In genomic region chr2:220781622-220782241, GRCh38 we compare ENCODE assay signal across 25 cellular contexts.
A peak's percentile ranks its signal among the peaks of the same experiment; 100 is the strongest.
DNase-seq lines count a peak whose midpoint lies in the region; ATAC-seq, FAIRE-seq and TF ChIP-seq lines count a peak whose summit lies in the region.
"Had no signal": no experiment of that assay in that cellular context is flagged by ENCODE, and none has a peak within 500 bp of the region (broad histone marks: within the 10 kb centered on the region; RNA-seq: fewer than 3 reads in every experiment).

No MANE protein-coding gene starts in this region.

- H2BK12ac ChIP-seq in mesenchymal stem cell (ENCODE audit: low read length in 2 of 2), result no peak overlapping the region

- no peak overlapping the region for H2BK5ac ChIP-seq in mesenchymal stem cell (ENCODE audit: low read depth, low read length, poor library complexity, severe bottlenecking)

- intact Hi-C loops in HepG2 (cut with micrococcal nuclease; ENCODE audit: unreplicated experiment) (no loop called here), right lobe of liver (cut with DNase I) (no loop called here)

- no peak overlapping the region for H3K14ac ChIP-seq in mesenchymal stem cell (ENCODE audit: low read length in 2 of 2)

- H3K9me3 Mint-ChIP-seq in stimulated activated naive CD8-positive, alpha-beta T cell treated with anti-CD3 and anti-CD28 coated beads, Interleukin-15, amount 100 ng/mL, for 72 hours, result peaks cover 5 to 29% of the 10 kb centered on the region in 2 donors

- CTCF ChIA-PET in HepG2 (lab: Yijun Ruan, JAX; ENCODE audit: low intra/inter-chr PET ratio, low total read pairs), result no interaction called here

- H2AFZ ChIP-seq in HepG2 (ENCODE audit: low read length) (no peak overlapping the region), fibroblast of lung (ENCODE audit: low read length) (peak overlapping the region; percentile 13), mesenchymal stem cell (ENCODE audit: low read depth, low read length) (no peak overlapping the region)
- H2AFZ ChIP-seq: GM23248 had no signal

- H3K36me3 ChIP-seq in HepG2 (replicated peaks in 1 of 2; ENCODE audit: control insufficient read depth in 1 of 2, insufficient read depth in 2 of 2, low read length in 2 of 2) (no peaks in the 10 kb centered on the region), right lobe of liver (no peaks in the 10 kb centered on the region), fibroblast of lung (ENCODE audit: control insufficient read depth, insufficient read depth, low read length) (no peaks in the 10 kb centered on the region), mesenchymal stem cell (ENCODE audit: control insufficient read depth in 1 of 2, insufficient read depth in 2 of 2, low read depth in 1 of 2, low read length in 2 of 2) (no peaks in the 10 kb centered on the region)
- H3K36me3 ChIP-seq: BE2C had no signal

- no peak overlapping the region for H2AK5ac ChIP-seq in mesenchymal stem cell (ENCODE audit: low read length, severe bottlenecking)

- TF ChIP-seq CTCF in HepG2 (CRISPR knock-in tag; IDR thresholded peaks at IDR 0.05) (no peak), right lobe of liver (IDR thresholded peaks at IDR 0.05) (no peak), fibroblast of lung (conservative IDR thresholded peaks at IDR 0.05 in 1 of 2, IDR thresholded peaks at IDR 0.05 in 1 of 2; ENCODE audit: low read depth in 1 of 2, low read length in 2 of 2) (no peak)

- POLR2A ChIA-PET in HepG2 (lab: Yijun Ruan, JAX), result no interaction called here

- no peak for ATAC-seq in HepG2
- ATAC-seq in right lobe of liver, result no peak
- no peak for ATAC-seq in GM21528 (IDR thresholded peaks at IDR 0.05; ENCODE audit: low FRiP score, unreplicated experiment)
- no peak for ATAC-seq in stimulated activated naive CD8-positive, alpha-beta T cell treated with anti-CD3 and anti-CD28 coated beads, Interleukin-15, amount 100 ng/mL, for 72 hours
- ATAC-seq: GM12878, HCT116 had no signal

- no peak overlapping the region for H2BK15ac ChIP-seq in mesenchymal stem cell (ENCODE audit: low read depth, poor library complexity, severe bottlenecking)

- no TSS peak for BruUV-seq in HepG2 (replicated peaks; lab: Mats Ljungman, UMichigan)

- no peak overlapping the region for H4K91ac ChIP-seq in mesenchymal stem cell (ENCODE audit: low read length)

- no peak for DNase-seq in HepG2 (ENCODE audit: low spot score)
- DNase-seq in right lobe of liver, result no peak
- DNase-seq in fibroblast of lung (ENCODE audit: low read depth in 2 of 2), result peak in 1 of 2 donors; percentile 42
- peak; percentile 13 for DNase-seq in mesenchymal stem cell
- DNase-seq in iPS-NIHi7 (ENCODE audit: extremely low spot score), result no peak
- no peak for DNase-seq in AG08396 (ENCODE audit: low spot score)
- DNase-seq in stimulated activated naive CD8-positive, alpha-beta T cell treated with anti-CD3 and anti-CD28 coated beads, Interleukin-15, amount 100 ng/mL, for 72 hours, result no peak
- DNase-seq: 8988T; BE2C; C1 segment of cervical spinal cord; CD4-positive, CD25-positive, alpha-beta regulatory T cell; CD8-positive, alpha-beta memory T cell; COR-L47; DMS 273 treated with DMSO at 0.1 percent for 48 hours; DMS53; DND-41; EL; GM23248; HFFc6 had no signal

- H3K9ac ChIP-seq in HepG2 (ENCODE audit: insufficient read depth, low read depth, low read length), result no peak overlapping the region
- H3K9ac ChIP-seq in fibroblast of lung (ENCODE audit: insufficient read depth, low read length), result no peak overlapping the region
- H3K9ac ChIP-seq in mesenchymal stem cell (ENCODE audit: low read length), result no peak overlapping the region
- H3K9ac ChIP-seq: GM23248 had no signal

- no peak overlapping the region for H4K8ac ChIP-seq in mesenchymal stem cell (ENCODE audit: low read length)

- TF ChIP-seq EP300 in HepG2 (IDR thresholded peaks at IDR 0.05; ENCODE audit: low read depth in 2 of 2, low read length in 2 of 2), result no peak
- no peak for TF ChIP-seq EP300 in HepG2 (CRISPR knock-in tag; IDR thresholded peaks at IDR 0.05; ENCODE audit: borderline replicate concordance)

- 11% methylated on average over 5 of the region's 5 CpGs for WGBS in HepG2 (ENCODE audit: low lambda C conversion rate)
- 34% methylated on average over 5 of the region's 5 CpGs for WGBS in right lobe of liver (ENCODE audit: insufficient coverage, low coverage, low lambda C conversion rate, missing lambda C conversion rate)
- 80% methylated on average over 4 of the region's 5 CpGs for WGBS in mesenchymal stem cell

- no peak overlapping the region for H3K23ac ChIP-seq in mesenchymal stem cell (ENCODE audit: low read length in 2 of 2)

- H3K9me3 ChIP-seq in HepG2 (ENCODE audit: low read length) (peaks cover 77% of the 10 kb centered on the region), right lobe of liver (no peaks in the 10 kb centered on the region), fibroblast of lung (ENCODE audit: control insufficient read depth, insufficient read depth, low read depth, low read length) (no peaks in the 10 kb centered on the region), mesenchymal stem cell (ENCODE audit: control insufficient read depth, low read length) (peaks cover 5% of the 10 kb centered on the region)
- H3K9me3 ChIP-seq: BE2C had no signal

- TF ChIP-seq RAD21 in HepG2 (CRISPR knock-in tag; IDR thresholded peaks at IDR 0.05), result no peak

- no peaks in the 10 kb centered on the region for H3K79me2 ChIP-seq in HepG2 (ENCODE audit: insufficient read depth, low read length)
- H3K79me2 ChIP-seq in fibroblast of lung (ENCODE audit: control insufficient read depth, insufficient read depth, low read length), result no peaks in the 10 kb centered on the region

- H3K4me3 ChIP-seq in HepG2 (replicated peaks in 1 of 3; ENCODE audit: insufficient read depth in 1 of 3, low read depth in 2 of 3, low read length in 3 of 3) (no peak overlapping the region), right lobe of liver (no peak overlapping the region), fibroblast of lung (replicated peaks in 1 of 4; ENCODE audit: control extremely low read depth in 1 of 4, insufficient read depth in 1 of 4, low read depth in 3 of 4, low read length in 4 of 4) (no peak overlapping the region), mesenchymal stem cell (ENCODE audit: insufficient read depth in 1 of 2, low read depth in 1 of 2, low read length in 2 of 2) (no peak overlapping the region)
- H3K4me3 ChIP-seq: GM12878, GM23248 had no signal

- H3K27me3 ChIP-seq in HepG2 (ENCODE audit: control insufficient read depth in 1 of 2, insufficient read depth in 2 of 2, low read length in 2 of 2), result no peaks in the 10 kb centered on the region
- no peaks in the 10 kb centered on the region for H3K27me3 ChIP-seq in right lobe of liver
- H3K27me3 ChIP-seq in fibroblast of lung (ENCODE audit: control insufficient read depth, insufficient read depth, low read length), result no peaks in the 10 kb centered on the region
- H3K27me3 ChIP-seq in mesenchymal stem cell (ENCODE audit: control insufficient read depth in 1 of 2, insufficient read depth in 1 of 2, low read length in 2 of 2), result no peaks in the 10 kb centered on the region
- H3K27me3 ChIP-seq: BE2C had no signal

- H3K27ac ChIP-seq in HepG2 (ENCODE audit: extremely low read length, insufficient read depth, low read length), result no peak overlapping the region
- H3K27ac ChIP-seq in right lobe of liver, result no peak overlapping the region
- H3K27ac ChIP-seq in fibroblast of lung (ENCODE audit: insufficient read depth, low read length), result no peak overlapping the region
- H3K27ac ChIP-seq in mesenchymal stem cell (ENCODE audit: low read length, poor library complexity, severe bottlenecking), result no peak overlapping the region
- H3K27ac ChIP-seq: GM23248, HL-60 had no signal

- no peaks in the 10 kb centered on the region for H3K4me1 ChIP-seq in HepG2 (ENCODE audit: insufficient read depth, low read length)
- H3K4me1 ChIP-seq in right lobe of liver, result no peaks in the 10 kb centered on the region
- peaks cover 2% of the 10 kb centered on the region for H3K4me1 ChIP-seq in fibroblast of lung (ENCODE audit: control insufficient read depth, extremely low read depth, insufficient read depth, low read length)
- peaks cover 1% of the 10 kb centered on the region for H3K4me1 ChIP-seq in mesenchymal stem cell (ENCODE audit: control insufficient read depth, insufficient read depth, low read depth, low read length)
- H3K4me1 ChIP-seq: BE2C had no signal

- H4K20me1 ChIP-seq in HepG2 (ENCODE audit: insufficient read depth, low read length) (no peaks in the 10 kb centered on the region), fibroblast of lung (ENCODE audit: control insufficient read depth, extremely low read depth, insufficient read depth, low read length) (no peaks in the 10 kb centered on the region)

- TF ChIP-seq POLR2A in HepG2 (IDR thresholded peaks at IDR 0.05; ENCODE audit: insufficient read depth in 1 of 2, low read depth in 2 of 2, low read length in 2 of 2) (no peak), right lobe of liver (IDR thresholded peaks at IDR 0.05) (no peak)

- no peak overlapping the region for H3K18ac ChIP-seq in mesenchymal stem cell (ENCODE audit: low read depth in 1 of 2, low read length in 2 of 2)

- H3K27me3 Mint-ChIP-seq in stimulated activated naive CD8-positive, alpha-beta T cell treated with anti-CD3 and anti-CD28 coated beads, Interleukin-15, amount 100 ng/mL, for 72 hours, result no peaks in the 10 kb centered on the region
- H3K27me3 Mint-ChIP-seq: CD4-positive, CD25-positive, alpha-beta regulatory T cell; IgD-negative memory B cell had no signal

- no peaks in the 10 kb centered on the region for H3K79me1 ChIP-seq in mesenchymal stem cell (replicated peaks; ENCODE audit: low read length, poor library complexity, severe bottlenecking)

- in situ Hi-C loops in HepG2 (cut with HindIII; ENCODE audit: extremely low pct_ligation_motif_present, low pct_unique_long_range_greater_than_20kb), result no loop called here

- FAIRE-seq in HepG2 (lab: Jason Lieb, UNC), result no peak
- FAIRE-seq: GM12878, H54 had no signal

- H2BK120ac ChIP-seq in mesenchymal stem cell (ENCODE audit: low read depth, low read length), result no peak overlapping the region

- H3K4me2 ChIP-seq in HepG2 (ENCODE audit: low read depth, low read length) (no peak overlapping the region), fibroblast of lung (ENCODE audit: extremely low read depth, insufficient read depth, low read length) (no peak overlapping the region), mesenchymal stem cell (ENCODE audit: low read length, poor library complexity, severe bottlenecking) (no peak overlapping the region)

- no peak overlapping the region for H3K4ac ChIP-seq in mesenchymal stem cell (ENCODE audit: low read depth in 1 of 2, low read length in 2 of 2)

- H3K4me1 Mint-ChIP-seq in stimulated activated naive CD8-positive, alpha-beta T cell treated with anti-CD3 and anti-CD28 coated beads, Interleukin-15, amount 100 ng/mL, for 72 hours, result no peaks in the 10 kb centered on the region
- H3K4me1 Mint-ChIP-seq: CD4-positive, CD25-positive, alpha-beta regulatory T cell; CD8-positive, alpha-beta memory T cell had no signal

- H3K27ac Mint-ChIP-seq in stimulated activated naive CD8-positive, alpha-beta T cell treated with anti-CD3 and anti-CD28 coated beads, Interleukin-15, amount 100 ng/mL, for 72 hours, result no peak overlapping the region
- H3K27ac Mint-ChIP-seq: CD4-positive, CD25-positive, alpha-beta regulatory T cell; CD8-positive, alpha-beta memory T cell; HFFc6; IgD-negative memory B cell had no signal

- H3K4me3 Mint-ChIP-seq in stimulated activated naive CD8-positive, alpha-beta T cell treated with anti-CD3 and anti-CD28 coated beads, Interleukin-15, amount 100 ng/mL, for 72 hours, result no peak overlapping the region
- H3K4me3 Mint-ChIP-seq: CD4-positive, CD25-positive, alpha-beta regulatory T cell; CD8-positive, alpha-beta memory T cell; HFFc6; IgD-negative memory B cell had no signal
